ENCODE assay signal across 8 cellular contexts in the genomic region with DNA sequence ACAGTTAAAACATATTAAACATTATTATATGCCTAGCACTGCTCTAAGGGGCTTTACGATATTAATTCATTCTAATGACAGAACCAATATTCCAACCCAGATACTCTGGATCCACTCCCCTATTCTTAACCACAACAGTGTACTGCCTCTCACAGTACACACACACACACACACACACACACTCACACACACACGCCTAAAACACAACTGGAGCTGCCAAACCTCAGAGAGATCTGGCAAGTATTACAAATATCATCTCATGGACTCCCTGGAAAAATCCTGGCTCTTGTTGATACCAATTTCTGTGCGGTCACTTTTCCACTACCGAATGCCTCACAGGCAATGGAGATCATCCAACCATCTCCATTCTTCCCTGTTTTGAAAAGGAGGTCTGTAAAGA. TPM values are rescaled to one million over a fixed set of nuclear protein-coding genes. Genes with fewer than 3 reads are reported as not detected.
DNase-seq lines count a peak whose midpoint lies in the region; ATAC-seq, FAIRE-seq and TF ChIP-seq lines count a peak whose summit lies in the region.

No MANE protein-coding gene starts in this region.

- peaks cover 36% of the 10 kb centered on the region for H3K4me1 Mint-ChIP-seq in activated CD4-positive, alpha-beta T cell treated with anti-CD3 and anti-CD28 coated beads, Interleukin-2, amount 10 ng/mL, durations not matched to agents 7 days and 5 days

- TF ChIP-seq POLR2A in tibial nerve (IDR thresholded peaks at IDR 0.05), result no peak

- H3K27me3 ChIP-seq in tibial nerve, result no peaks in the 10 kb centered on the region

- H3K36me3 Mint-ChIP-seq in activated CD4-positive, alpha-beta T cell treated with anti-CD3 and anti-CD28 coated beads, Interleukin-2, amount 10 ng/mL, durations not matched to agents 7 days and 5 days (ENCODE audit: low read depth), result peaks cover 26% of the 10 kb centered on the region

- H3K36me3 ChIP-seq in kidney (ENCODE audit: control insufficient read depth in 1 of 2, insufficient read depth in 2 of 2, low read length in 2 of 2), result no peaks in the 10 kb centered on the region
- peaks cover 0 to 18% (median 0%) of the 10 kb centered on the region in 3 donors for H3K36me3 ChIP-seq in tibial nerve

- ATAC-seq in GM18909 (IDR thresholded peaks at IDR 0.05; ENCODE audit: poor library complexity, unreplicated experiment) (no peak), HG02642 (IDR thresholded peaks at IDR 0.05; ENCODE audit: poor library complexity, unreplicated experiment) (no peak)

- H3K4me1 ChIP-seq in kidney (ENCODE audit: control insufficient read depth in 1 of 2, insufficient read depth in 1 of 2, low read depth in 1 of 2, low read length in 2 of 2), result peaks cover 7 to 8% of the 10 kb centered on the region in 2 donors
- H3K4me1 ChIP-seq in tibial nerve, result peaks cover 0 to 18% (median 4%) of the 10 kb centered on the region in 4 donors

- CTCF ChIA-PET in activated CD4-positive, alpha-beta T cell treated with anti-CD3 and anti-CD28 coated beads, Interleukin-2, amount 10 ng/mL, durations not matched to agents 7 days and 5 days (lab: Charles Lee), result interaction anchor here (0.6 kb wide), 1 partner anchor 14 kb away, joined by 3 read pairs; no protein-coding TSS in a partner anchor

- H3K27ac ChIP-seq in kidney (ENCODE audit: low read depth in 2 of 2, low read length in 2 of 2) (no peak overlapping the region), tibial nerve (peak overlapping the region in 3 of 4 donors; percentile 84 to 93 (median 87))

- POLR2A ChIA-PET in activated CD4-positive, alpha-beta T cell treated with anti-CD3 and anti-CD28 coated beads, Interleukin-2, amount 10 ng/mL, durations not matched to agents 7 days and 5 days (lab: Charles Lee), result no interaction called here

- intact Hi-C loops in kidney (cut with DNase I), result no loop called here

- peak overlapping the region; percentile 94 for H3K4me3 ChIP-seq in astrocyte of the cerebellum (ENCODE audit: low read depth, low read length)
- H3K4me3 ChIP-seq in kidney (ENCODE audit: low read length in 2 of 2), result peak overlapping the region; percentile 89 to 99
- peak overlapping the region in 3 of 4 donors; percentile 60 to 78 (median 66) for H3K4me3 ChIP-seq in tibial nerve

- no peak for TF ChIP-seq CTCF in astrocyte of the cerebellum (IDR thresholded peaks at IDR 0.05; ENCODE audit: low read depth, low read length, missing control alignments)
- TF ChIP-seq CTCF in kidney (IDR thresholded peaks at IDR 0.05; ENCODE audit: borderline replicate concordance, extremely low read depth, insufficient read depth), result no peak
- TF ChIP-seq CTCF in tibial nerve (IDR thresholded peaks at IDR 0.05), result no peak

- WGBS in tibial nerve, 2 donors, result 56 to 59% methylated on average over 4 of the region's 4 CpGs

- H3K27ac Mint-ChIP-seq in activated CD4-positive, alpha-beta T cell treated with anti-CD3 and anti-CD28 coated beads, Interleukin-2, amount 10 ng/mL, durations not matched to agents 7 days and 5 days, result no peak overlapping the region

- no peaks in the 10 kb centered on the region for H3K9me3 ChIP-seq in kidney (ENCODE audit: control insufficient read depth in 1 of 2, low read length in 2 of 2)
- H3K9me3 ChIP-seq in tibial nerve, result no peaks in the 10 kb centered on the region

- no peak for FAIRE-seq in kidney (lab: Jason Lieb, UNC)

- DNase-seq in activated CD4-positive, alpha-beta T cell treated with anti-CD3 and anti-CD28 coated beads, Interleukin-2, amount 10 ng/mL, durations not matched to agents 7 days and 5 days, result no peak
- no peak for DNase-seq in activated CD4-positive, alpha-beta T cell treated with anti-CD3 and anti-CD28 coated beads for 48 hours
- DNase-seq in astrocyte of the cerebellum (ENCODE audit: low read depth) (peak; percentile 74), kidney (no peak), tibial nerve (ENCODE audit: low spot score in 2 of 2) (no peak), DMS153 treated with DMSO at 0.1 percent for 48 hours (lab: John Stamatoyannopoulos, UW; ENCODE audit: unreplicated experiment) (no peak)

- no peak for TF ChIP-seq EP300 in tibial nerve (IDR thresholded peaks at IDR 0.05)

- peak overlapping the region; percentile 34 to 95 for H3K9ac ChIP-seq in kidney (ENCODE audit: low read length in 2 of 2)

- H3K27me3 Mint-ChIP-seq in activated CD4-positive, alpha-beta T cell treated with anti-CD3 and anti-CD28 coated beads, Interleukin-2, amount 10 ng/mL, durations not matched to agents 7 days and 5 days, result peaks cover 3% of the 10 kb centered on the region

- H3K4me3 Mint-ChIP-seq in activated CD4-positive, alpha-beta T cell treated with anti-CD3 and anti-CD28 coated beads, Interleukin-2, amount 10 ng/mL, durations not matched to agents 7 days and 5 days, result peak overlapping the region; percentile 98

- H3K9me3 Mint-ChIP-seq in activated CD4-positive, alpha-beta T cell treated with anti-CD3 and anti-CD28 coated beads, Interleukin-2, amount 10 ng/mL, durations not matched to agents 7 days and 5 days, result peaks cover 13% of the 10 kb centered on the region

- in situ Hi-C loops in astrocyte of the cerebellum (cut with HindIII; ENCODE audit: low sequenced_read_pairs), result no loop called here

RNA-seq across cellular contexts. Expression of a gene that starts 1.3 kb away (rescaled TPM):
- total RNA-seq in activated CD4-positive, alpha-beta T cell treated with anti-CD3 and anti-CD28 coated beads, Interleukin-2, amount 10 ng/mL, durations not matched to agents 7 days and 5 days, result 10 to 100 TPM; 24.1 to 24.5 TPM
- total RNA-seq in kidney (26.2 TPM), tibial nerve (10 to 100 TPM in 3 of 4 donors, 1 to 10 TPM in 1; 9.6 to 15.7 (median 13.0) TPM)
- polyA plus RNA-seq in kidney (ENCODE audit: insufficient read depth, low read depth, low replicate concordance), result 11.8 TPM

RNA-seq across cellular contexts. Expression of a gene that starts 33.4 kb away (rescaled TPM):
- total RNA-seq in activated CD4-positive, alpha-beta T cell treated with anti-CD3 and anti-CD28 coated beads, Interleukin-2, amount 10 ng/mL, durations not matched to agents 7 days and 5 days, result 10 to 100 TPM; 28.3 to 30.5 TPM
- total RNA-seq in kidney (33.2 TPM), tibial nerve (10 to 100 TPM; 14.6 to 33.9 (median 17.0) TPM)
- polyA plus RNA-seq in kidney (ENCODE audit: insufficient read depth, low read depth, low replicate concordance), result 4.6 TPM

Comparison
In these comparisons a context has a peak if more than half of its experiments do, and no peak if none do; other contexts are left out.
1. H3K27ac ChIP-seq: peak in tibial nerve (3 of 4); none in kidney (0 of 2).
2. Peak in every context shown above with its lines, with median percentiles within 50 percentile points of each other: H3K4me3 ChIP-seq.